ENCODE assay signal across 1 cellular context in genomic region chr2:120873958-120874357, GRCh38.
TF ChIP-seq lines count a peak whose summit lies in the region.

No MANE protein-coding gene starts in this region.

TF ChIP-seq in IMR-90, 13 proteins besides CTCF, POLR2A, EP300 and RAD21 (continued from another document):
- TF ChIP-seq USF2 (IDR thresholded peaks at IDR 0.05; ENCODE audit: low read depth, low read length), result no peak
- TF ChIP-seq NFE2L2 (IDR thresholded peaks at IDR 0.05; ENCODE audit: low read depth, low read length), result no peak
- no peak for TF ChIP-seq RCOR1 (IDR thresholded peaks at IDR 0.05; ENCODE audit: insufficient replicate concordance, low read length)
- no peak for TF ChIP-seq MAFK (IDR thresholded peaks at IDR 0.05; ENCODE audit: low read depth, low read length)
- TF ChIP-seq BHLHE40 (IDR thresholded peaks at IDR 0.05; ENCODE audit: low read depth, low read length), result no peak
- TF ChIP-seq CEBPB (IDR thresholded peaks at IDR 0.05; ENCODE audit: low read depth, low read length), result no peak
